In genomic region chr16:72995151-72995881, GRCh38 we compare ENCODE assay signal across 9 cellular contexts. TPM values are rescaled to one million over a fixed set of nuclear protein-coding genes. Genes with fewer than 3 reads are reported as not detected.
A peak's percentile ranks its signal among the peaks of the same experiment; 100 is the strongest.
DNase-seq lines count a peak whose midpoint lies in the region; ATAC-seq and TF ChIP-seq lines count a peak whose summit lies in the region.
"Had no signal": no experiment of that assay in that cellular context is flagged by ENCODE, and none has a peak within 500 bp of the region (broad histone marks: within the 10 kb centered on the region; RNA-seq: fewer than 3 reads in every experiment).

No MANE protein-coding gene starts in this region.

- peaks cover 96% of the 10 kb centered on the region for H3K4me1 ChIP-seq in Caco-2
- peaks cover 17% of the 10 kb centered on the region for H3K4me1 ChIP-seq in HAP-1

- no peaks in the 10 kb centered on the region for H3K9me3 ChIP-seq in Caco-2
- no peaks in the 10 kb centered on the region for H3K9me3 ChIP-seq in HAP-1

- in situ Hi-C loops in HAP-1 (cut with MboI; ENCODE audit: low sequenced_read_pairs) = no loop called here

- no peak overlapping the region for H3K4me3 ChIP-seq in Caco-2 (ENCODE audit: low read depth, low read length)
- H3K4me3 ChIP-seq in HAP-1 = no peak overlapping the region

- TF ChIP-seq CTCF in Caco-2 (IDR thresholded peaks at IDR 0.05; ENCODE audit: insufficient read depth in 1 of 2, low read depth in 1 of 2, low read length in 1 of 2, severe bottlenecking in 1 of 2, unreplicated experiment in 1 of 2) = peak; percentile 32 to 77
- no peak for TF ChIP-seq CTCF in activated CD8-positive, alpha-beta T cell treated with anti-CD3 and anti-CD28 coated beads for 36 hours (IDR thresholded peaks at IDR 0.05)

- no TSS peak for BruUV-seq in Caco-2 (replicated peaks; lab: Mats Ljungman, UMichigan)

- peaks cover 75% of the 10 kb centered on the region for H3K4me1 Mint-ChIP-seq in Caco-2 (ENCODE audit: low read depth, unreplicated experiment)
- no peaks in the 10 kb centered on the region for H3K4me1 Mint-ChIP-seq in activated CD8-positive, alpha-beta T cell treated with anti-CD3 and anti-CD28 coated beads for 36 hours (ENCODE audit: low read depth)

- no peak overlapping the region for H3K4me3 Mint-ChIP-seq in Caco-2 (ENCODE audit: unreplicated experiment)
- no peak overlapping the region for H3K4me3 Mint-ChIP-seq in activated CD8-positive, alpha-beta T cell treated with anti-CD3 and anti-CD28 coated beads for 36 hours

- H3K27ac Mint-ChIP-seq in Caco-2 (ENCODE audit: unreplicated experiment) = peak overlapping the region; percentile 86
- no peak overlapping the region for H3K27ac Mint-ChIP-seq in activated CD8-positive, alpha-beta T cell treated with anti-CD3 and anti-CD28 coated beads for 36 hours

- peaks cover 15% of the 10 kb centered on the region for H3K36me3 Mint-ChIP-seq in Caco-2 (ENCODE audit: insufficient read depth, unreplicated experiment)
- no peaks in the 10 kb centered on the region for H3K36me3 Mint-ChIP-seq in activated CD8-positive, alpha-beta T cell treated with anti-CD3 and anti-CD28 coated beads for 36 hours (ENCODE audit: low read depth)

- no peaks in the 10 kb centered on the region for H3K27me3 ChIP-seq in Caco-2 (replicated peaks; ENCODE audit: control insufficient read depth, insufficient read depth, low read length)
- no peaks in the 10 kb centered on the region for H3K27me3 ChIP-seq in HAP-1 (ENCODE audit: low read depth)

- POLR2A ChIA-PET in Caco-2 (lab: Charles Lee) = interaction anchor here (2.3 kb wide), 1 partner anchor 41 kb away, joined by 7 read pairs; no protein-coding TSS in a partner anchor
- POLR2A ChIA-PET in activated CD8-positive, alpha-beta T cell treated with anti-CD3 and anti-CD28 coated beads for 36 hours (lab: Charles Lee) = interaction anchor here (1.2 kb wide), 1 partner anchor 15 kb away, joined by 3 read pairs; no protein-coding TSS in a partner anchor

- intact Hi-C loops in Caco-2 (cut with micrococcal nuclease; ENCODE audit: unreplicated experiment) = no loop called here
- intact Hi-C loops in activated CD8-positive, alpha-beta T cell treated with anti-CD3 and anti-CD28 coated beads for 36 hours (cut with micrococcal nuclease) = loop anchor here (10.0 kb wide), 1 partner anchor 161 kb away; no protein-coding TSS in a partner anchor

- no peaks in the 10 kb centered on the region for H3K9me3 Mint-ChIP-seq in Caco-2 (ENCODE audit: unreplicated experiment)
- no peaks in the 10 kb centered on the region for H3K9me3 Mint-ChIP-seq in activated CD8-positive, alpha-beta T cell treated with anti-CD3 and anti-CD28 coated beads for 36 hours

- H3K36me3 ChIP-seq in Caco-2 (ENCODE audit: control insufficient read depth, insufficient read depth, low read length) (no peaks in the 10 kb centered on the region), HAP-1 (replicated peaks) (no peaks in the 10 kb centered on the region)

- no peak for ATAC-seq in activated CD8-positive, alpha-beta T cell treated with anti-CD3 and anti-CD28 coated beads for 36 hours
- no peak for ATAC-seq in GM18502 (IDR thresholded peaks at IDR 0.05; ENCODE audit: poor library complexity, unreplicated experiment)
- ATAC-seq in HG03521 (IDR thresholded peaks at IDR 0.05; ENCODE audit: unreplicated experiment) = no peak

- no peaks in the 10 kb centered on the region for H3K27me3 Mint-ChIP-seq in Caco-2 (ENCODE audit: insufficient read depth, unreplicated experiment)
- H3K27me3 Mint-ChIP-seq in activated CD8-positive, alpha-beta T cell treated with anti-CD3 and anti-CD28 coated beads for 36 hours = no peaks in the 10 kb centered on the region

- DNase-seq in Caco-2 (peak in 1 of 2 experiments; percentile 43), HAP-1 (ENCODE audit: low spot score in 2 of 2) (peak; percentile 20 to 78), mesenteric fat pad (ENCODE audit: low spot score) (peak; percentile 76), NCI-H1048 (lab: John Stamatoyannopoulos, UW) (no peak), SW 1271 (lab: John Stamatoyannopoulos, UW) (no peak)
- DNase-seq in activated CD8-positive, alpha-beta T cell treated with anti-CD3 and anti-CD28 coated beads for 36 hours = peak; percentile 24
- DNase-seq: head of caudate nucleus had no signal

- CTCF ChIA-PET in Caco-2 (lab: Charles Lee) = interaction anchor here (0.8 to 1.6 kb wide), 4 partner anchors 37 to 63 kb away, joined by 3 to 4 read pairs (median 4); partner anchors contain the start of gene ZFHX3
- CTCF ChIA-PET in activated CD8-positive, alpha-beta T cell treated with anti-CD3 and anti-CD28 coated beads for 36 hours (lab: Charles Lee) = interaction anchor here (1.0 to 2.1 kb wide), 2 partner anchors 8 to 11 kb away, joined by 3 to 6 read pairs; no protein-coding TSS in a partner anchor

RNA-seq across cellular contexts. Expression of gene ZFHX3, which starts 52.6 kb away (rescaled TPM):
- total RNA-seq in Caco-2 (2022) (39.9 TPM in 2 replicates), mesenteric fat pad (28.8 TPM)
- under 1 TPM; 0.16 to 0.25 TPM for total RNA-seq in activated CD8-positive, alpha-beta T cell treated with anti-CD3 and anti-CD28 coated beads for 36 hours

Comparison
In these comparisons a context has a peak if more than half of its experiments do, and no peak if none do; other contexts are left out.
1. DNase-seq: peak in HAP-1 (2 of 2), activated CD8-positive, alpha-beta T cell treated with anti-CD3 and anti-CD28 coated beads for 36 hours (single experiment) and mesenteric fat pad (single experiment); none in NCI-H1048 (single experiment) and SW 1271 (0 of 2).
2. RNA of gene ZFHX3, which starts 52.6 kb away (total RNA-seq): 39.9 TPM in Caco-2 and 28.8 TPM in mesenteric fat pad (single experiment); 0.16 to 0.25 TPM in activated CD8-positive, alpha-beta T cell treated with anti-CD3 and anti-CD28 coated beads for 36 hours; every median in the first group is over 10 times any median in the second.